ENCODE assay signal across 8 cellular contexts in genomic region chr6:26224940-26225847, GRCh38.
DNase-seq lines count a peak whose midpoint lies in the region; ATAC-seq, FAIRE-seq and TF ChIP-seq lines count a peak whose summit lies in the region.

No MANE protein-coding gene starts in this region.

- no peak for ATAC-seq in GM18907 (IDR thresholded peaks at IDR 0.05; ENCODE audit: unreplicated experiment)
- no peak for ATAC-seq in HG02852 (IDR thresholded peaks at IDR 0.05; ENCODE audit: unreplicated experiment)

- H3K4me3 ChIP-seq in GM12864 (ENCODE audit: low read depth, low read length) (peak overlapping the region; percentile 66; the same call in 1 of the 2 replicates), hepatocyte (peak overlapping the region; percentile 21), skeletal muscle cell (ENCODE audit: low read depth, low read length) (peak overlapping the region; percentile 66)

- DNase-seq in GM12864 (ENCODE audit: low read depth), result no peak
- DNase-seq in amniotic epithelial cell (ENCODE audit: low read depth), result peak; percentile 97
- peak; percentile 85 for DNase-seq in hepatocyte (ENCODE audit: low spot score)
- DNase-seq in skeletal muscle cell (ENCODE audit: low read depth), result peak; percentile 76
- DNase-seq in activated naive CD4-positive, alpha-beta T cell treated with Interleukin-2 at 50 U/mL for 16 hours, result no peak
- no peak for DNase-seq in frontal cortex (ENCODE audit: low spot score in 2 of 2)

- no peaks in the 10 kb centered on the region for H3K36me3 ChIP-seq in hepatocyte (replicated peaks; ENCODE audit: insufficient read depth, low read depth)

- H3K27ac ChIP-seq in hepatocyte, result peak overlapping the region; percentile 95

- H4K20me1 ChIP-seq in hepatocyte (ENCODE audit: insufficient read depth, poor library complexity, severe bottlenecking), result no peaks in the 10 kb centered on the region

- H3K9me2 ChIP-seq in hepatocyte (replicated peaks; ENCODE audit: insufficient read depth), result no peaks in the 10 kb centered on the region

- WGBS in hepatocyte (ENCODE audit: low lambda C conversion rate, missing lambda C conversion rate), result 3% methylated on average over 51 of the region's 51 CpGs

- peaks cover 22% of the 10 kb centered on the region for H3K79me2 ChIP-seq in hepatocyte

- H3K9me3 ChIP-seq in hepatocyte (ENCODE audit: low read depth), result no peaks in the 10 kb centered on the region

- H3K4me1 ChIP-seq in hepatocyte (ENCODE audit: insufficient read depth), result peaks cover 24% of the 10 kb centered on the region

- no peak overlapping the region for H2AFZ ChIP-seq in hepatocyte

- H3K4me2 ChIP-seq in hepatocyte, result peak overlapping the region; percentile 73

- TF ChIP-seq CTCF in GM12864 (IDR thresholded peaks at IDR 0.05; ENCODE audit: low read depth, low read length, missing control alignments) (no peak), hepatocyte (IDR thresholded peaks at IDR 0.05; ENCODE audit: poor library complexity) (peak; percentile 32)

- FAIRE-seq in frontal cortex (lab: Jason Lieb, UNC), result no peak

- no peaks in the 10 kb centered on the region for H3K27me3 ChIP-seq in hepatocyte

Comparison
In these comparisons a context has a peak if more than half of its experiments do, and no peak if none do; other contexts are left out.
1. DNase-seq: peak in amniotic epithelial cell (single experiment), hepatocyte (single experiment) and skeletal muscle cell (single experiment); none in GM12864 (single experiment), activated naive CD4-positive, alpha-beta T cell treated with Interleukin-2 at 50 U/mL for 16 hours (single experiment) and frontal cortex (0 of 2).
2. Peak in every context shown above with its lines, with median percentiles within 50 percentile points of each other: H3K4me3 ChIP-seq.